In genomic region chr17:42565523-42566214, GRCh38 we compare ENCODE assay signal across 8 cellular contexts. TPM values are rescaled to one million over a fixed set of nuclear protein-coding genes. Genes with fewer than 3 reads are reported as not detected.
DNase-seq lines count a peak whose midpoint lies in the region; ATAC-seq and TF ChIP-seq lines count a peak whose summit lies in the region.
"Had no signal": no experiment of that assay in that cellular context is flagged by ENCODE, and none has a peak within 500 bp of the region (broad histone marks: within the 10 kb centered on the region; RNA-seq: fewer than 3 reads in every experiment).

No MANE protein-coding gene starts in this region.

- H3K9me3 ChIP-seq in Caco-2, result no peaks in the 10 kb centered on the region

- H3K4me3 Mint-ChIP-seq in Caco-2 (ENCODE audit: unreplicated experiment) (peak overlapping the region; percentile 95), natural killer cell (peak overlapping the region; percentile 92)
- peak overlapping the region; percentile 93 for H3K4me3 Mint-ChIP-seq in activated T-helper 17 cell treated with anti-CD3 and anti-CD28 coated beads, Interleukin-2, amount 50 U/mL, for 72 hours

- H3K9me3 Mint-ChIP-seq in Caco-2 (ENCODE audit: unreplicated experiment) (no peaks in the 10 kb centered on the region), natural killer cell (no peaks in the 10 kb centered on the region)
- H3K9me3 Mint-ChIP-seq in activated T-helper 17 cell treated with anti-CD3 and anti-CD28 coated beads, Interleukin-2, amount 50 U/mL, for 72 hours, result no peaks in the 10 kb centered on the region

- DNase-seq in Caco-2 (no peak), natural killer cell (no peak), DMS53 treated with DMSO at 0.1 percent for 48 hours (lab: John Stamatoyannopoulos, UW; ENCODE audit: unreplicated experiment) (no peak)
- DNase-seq: EL, NCI-H526 had no signal

- peaks cover 95% of the 10 kb centered on the region for H3K36me3 Mint-ChIP-seq in Caco-2 (ENCODE audit: insufficient read depth, unreplicated experiment)
- H3K36me3 Mint-ChIP-seq in activated T-helper 17 cell treated with anti-CD3 and anti-CD28 coated beads, Interleukin-2, amount 50 U/mL, for 72 hours (ENCODE audit: low read depth), result peaks cover 76% of the 10 kb centered on the region
- no peaks in the 10 kb centered on the region for H3K36me3 Mint-ChIP-seq in natural killer cell

- POLR2A ChIA-PET in Caco-2 (lab: Charles Lee), result no interaction called here

- no peak for TF ChIP-seq CTCF in Caco-2 (IDR thresholded peaks at IDR 0.05; ENCODE audit: insufficient read depth in 1 of 2, low read depth in 1 of 2, low read length in 1 of 2, severe bottlenecking in 1 of 2, unreplicated experiment in 1 of 2)
- TF ChIP-seq CTCF in natural killer cell (IDR thresholded peaks at IDR 0.05), result no peak

- peaks cover 15% of the 10 kb centered on the region for H3K4me1 Mint-ChIP-seq in Caco-2 (ENCODE audit: low read depth, unreplicated experiment)
- peaks cover 15% of the 10 kb centered on the region for H3K4me1 Mint-ChIP-seq in activated T-helper 17 cell treated with anti-CD3 and anti-CD28 coated beads, Interleukin-2, amount 50 U/mL, for 72 hours
- peaks cover 45 to 47% of the 10 kb centered on the region in 2 donors for H3K4me1 Mint-ChIP-seq in natural killer cell

- H3K27ac Mint-ChIP-seq in Caco-2 (ENCODE audit: unreplicated experiment) (peak overlapping the region; percentile 95), natural killer cell (peak overlapping the region; percentile 85 to 96)
- H3K27ac Mint-ChIP-seq in activated T-helper 17 cell treated with anti-CD3 and anti-CD28 coated beads, Interleukin-2, amount 50 U/mL, for 72 hours, result peak overlapping the region; percentile 91

- no peaks in the 10 kb centered on the region for H3K27me3 ChIP-seq in Caco-2 (replicated peaks; ENCODE audit: control insufficient read depth, insufficient read depth, low read length)

- CTCF ChIA-PET in Caco-2 (lab: Charles Lee), result no interaction called here

- no TSS peak for BruUV-seq in Caco-2 (replicated peaks; lab: Mats Ljungman, UMichigan)

- H3K27me3 Mint-ChIP-seq in Caco-2 (ENCODE audit: insufficient read depth, unreplicated experiment), result no peaks in the 10 kb centered on the region
- no peaks in the 10 kb centered on the region for H3K27me3 Mint-ChIP-seq in activated T-helper 17 cell treated with anti-CD3 and anti-CD28 coated beads, Interleukin-2, amount 50 U/mL, for 72 hours
- H3K27me3 Mint-ChIP-seq in natural killer cell (ENCODE audit: low read depth in 2 of 2), result no peaks in the 10 kb centered on the region

- H3K4me3 ChIP-seq in Caco-2 (ENCODE audit: low read depth, low read length), result no peak overlapping the region

- intact Hi-C loops in Caco-2 (cut with micrococcal nuclease; ENCODE audit: unreplicated experiment) (no loop called here), natural killer cell (cut with micrococcal nuclease) (loop anchor here (5.0 kb wide), 1 partner anchor 42 kb away; the partner anchor contains the start of genes RETREG3 and TUBG1)

- H3K36me3 ChIP-seq in Caco-2 (ENCODE audit: control insufficient read depth, insufficient read depth, low read length), result peaks cover 15% of the 10 kb centered on the region

- peaks cover 13% of the 10 kb centered on the region for H3K4me1 ChIP-seq in Caco-2

- no peak for ATAC-seq in activated T-helper 17 cell treated with anti-CD3 and anti-CD28 coated beads, Interleukin-2, amount 50 U/mL, for 72 hours (replicated peaks)
- no peak for ATAC-seq in natural killer cell
- no peak for ATAC-seq in GM19455 (IDR thresholded peaks at IDR 0.05; ENCODE audit: unreplicated experiment)
- ATAC-seq in GM19023 (IDR thresholded peaks at IDR 0.05; ENCODE audit: unreplicated experiment), result no peak

RNA-seq across cellular contexts. Expression of gene MLX, which starts 1.2 kb away (rescaled TPM):
- total RNA-seq in Caco-2 (2022), result 37.5 and 41.2 TPM in 2 replicates
- total RNA-seq in activated T-helper 17 cell treated with anti-CD3 and anti-CD28 coated beads, Interleukin-2, amount 50 U/mL, for 72 hours, result 10 to 100 TPM; 46.2 to 57.8 TPM
- total RNA-seq in natural killer cell, result 10 to 100 TPM; 38.9 to 58.2 (median 42.6) TPM

RNA-seq across cellular contexts. Expression of gene COASY, which starts 3.7 kb away (rescaled TPM):
- total RNA-seq in Caco-2 (2022) (128 and 138 TPM in 2 replicates), natural killer cell (10 to 100 TPM; 61.1 to 67.8 (median 62.3) TPM)
- 100 to 1,000 TPM in 1 of 2 donors, 10 to 100 TPM in 1; 76.7 to 108 TPM for total RNA-seq in activated T-helper 17 cell treated with anti-CD3 and anti-CD28 coated beads, Interleukin-2, amount 50 U/mL, for 72 hours

RNA-seq across cellular contexts. Expression of gene PSMC3IP, which starts 11.9 kb away (rescaled TPM):
- total RNA-seq in Caco-2 (2022) (24.7 and 25.2 TPM in 2 replicates), natural killer cell (1 to 10 TPM; 5.0 to 6.2 (median 5.7) TPM)
- total RNA-seq in activated T-helper 17 cell treated with anti-CD3 and anti-CD28 coated beads, Interleukin-2, amount 50 U/mL, for 72 hours, result 10 to 100 TPM; 25.9 to 34.2 TPM

RNA-seq across cellular contexts. Expression of gene HSD17B1, which starts 12.9 kb away (rescaled TPM):
- total RNA-seq in Caco-2 (2022) (2.3 and 4.0 TPM in 2 replicates), natural killer cell (1 to 10 TPM in 2 of 3 donors, under 1 TPM in 1; 0.68 to 1.6 (median 1.2) TPM)
- total RNA-seq in activated T-helper 17 cell treated with anti-CD3 and anti-CD28 coated beads, Interleukin-2, amount 50 U/mL, for 72 hours, result under 1 TPM; 0.82 to 0.90 TPM

RNA-seq across cellular contexts. Expression of gene NAGLU, which starts 29.6 kb away (rescaled TPM):
- 28.7 and 29.2 TPM in 2 replicates for total RNA-seq in Caco-2 (2022)
- total RNA-seq in activated T-helper 17 cell treated with anti-CD3 and anti-CD28 coated beads, Interleukin-2, amount 50 U/mL, for 72 hours, result 10 to 100 TPM in 1 of 2 donors, 1 to 10 TPM in 1; 8.4 to 11.0 TPM
- total RNA-seq in natural killer cell, result 10 to 100 TPM; 34.8 to 44.3 (median 36.4) TPM
